ENCODE assay signal across 8 cellular contexts in genomic region chr7:36129048-36129534, GRCh38. TPM values are rescaled to one million over a fixed set of nuclear protein-coding genes. Genes with fewer than 3 reads are reported as not detected.
A peak's percentile ranks its signal among the peaks of the same experiment; 100 is the strongest.
DNase-seq lines count a peak whose midpoint lies in the region; ATAC-seq and TF ChIP-seq lines count a peak whose summit lies in the region.

No MANE protein-coding gene starts in this region.

- peak in 1 of 4 donors; percentile 3 for TF ChIP-seq EP300 in sigmoid colon (IDR thresholded peaks at IDR 0.05)

- POLR2A ChIA-PET in RWPE1 (lab: Yijun Ruan, JAX; ENCODE audit: low non-redundant PET): no interaction called here

- peaks cover 0 to 34% (median 26%) of the 10 kb centered on the region in 4 donors for H3K4me1 ChIP-seq in sigmoid colon

- DNase-seq in H4 (ENCODE audit: low spot score) (peak; percentile 74), RWPE1 (ENCODE audit: low spot score) (peak; percentile 26), glutamatergic neuron (no peak), sigmoid colon (no peak), NCI-H128 (lab: John Stamatoyannopoulos, UW; ENCODE audit: unreplicated experiment) (no peak)

- intact Hi-C loops in sigmoid colon (cut with DNase I): loop anchor here (1.0 to 10.0 kb wide), 3 partner anchors 23 to 404 kb away; no protein-coding TSS in a partner anchor

- 19 to 55% methylated on average over 9 of the region's 9 CpGs for WGBS in sigmoid colon, 2 donors

- H3K36me3 Mint-ChIP-seq in glutamatergic neuron (ENCODE audit: unreplicated experiment): no peaks in the 10 kb centered on the region

- no peaks in the 10 kb centered on the region for H3K9me3 Mint-ChIP-seq in glutamatergic neuron (ENCODE audit: unreplicated experiment)

- TF ChIP-seq CTCF in RWPE1 (conservative IDR thresholded peaks at IDR 0.05; ENCODE audit: low read depth) (no peak), glutamatergic neuron (IDR thresholded peaks at IDR 0.05; ENCODE audit: partially characterized antibody, unreplicated experiment) (no peak), sigmoid colon (IDR thresholded peaks at IDR 0.05) (no peak)

- TF ChIP-seq POLR2A in sigmoid colon (IDR thresholded peaks at IDR 0.05): no peak

- H3K4me3 ChIP-seq in sigmoid colon: no peak overlapping the region

- no peaks in the 10 kb centered on the region for H3K9me3 ChIP-seq in sigmoid colon

- ATAC-seq in HG03571 (IDR thresholded peaks at IDR 0.05; ENCODE audit: unreplicated experiment) (no peak), GM18907 (IDR thresholded peaks at IDR 0.05; ENCODE audit: unreplicated experiment) (no peak), GM21423 (IDR thresholded peaks at IDR 0.05; ENCODE audit: unreplicated experiment) (no peak)

- no peaks in the 10 kb centered on the region for H3K27me3 ChIP-seq in sigmoid colon

- H3K27ac ChIP-seq in RWPE1: peak overlapping the region; percentile 76
- peak overlapping the region; percentile 64 to 79 (median 74) for H3K27ac ChIP-seq in sigmoid colon

- peaks cover 8% of the 10 kb centered on the region for H3K4me1 Mint-ChIP-seq in glutamatergic neuron (ENCODE audit: low read depth, unreplicated experiment)

- CTCF ChIA-PET in RWPE1 (lab: Yijun Ruan, JAX): interaction anchor here (0.6 to 0.9 kb wide), 3 partner anchors 23 to 245 kb away, joined by 3 to 5 read pairs (median 5); no protein-coding TSS in a partner anchor

- no peak overlapping the region for H3K27ac Mint-ChIP-seq in glutamatergic neuron (ENCODE audit: unreplicated experiment)

- H3K27me3 Mint-ChIP-seq in glutamatergic neuron (ENCODE audit: unreplicated experiment): peaks cover 4% of the 10 kb centered on the region

- H3K4me3 Mint-ChIP-seq in glutamatergic neuron (ENCODE audit: unreplicated experiment): peak overlapping the region; percentile 60

- H3K36me3 ChIP-seq in sigmoid colon: no peaks in the 10 kb centered on the region

RNA-seq across cellular contexts. Expression of gene EEPD1, which starts 24.0 kb away (rescaled TPM):
- 9.4 and 22.9 TPM in 2 replicates for total RNA-seq in H4 (2014; rRNA removed; shearing (Covaris generic))
- total RNA-seq in glutamatergic neuron (ENCODE audit: unreplicated experiment) (63.9 TPM), sigmoid colon (10 to 100 TPM; 10.9 to 18.1 (median 13.5) TPM)
- polyA plus RNA-seq in sigmoid colon: 10 to 100 TPM in 2 of 3 donors, 1 to 10 TPM in 1; 6.6 to 16.6 (median 14.3) TPM

Comparison
In these comparisons a context has a peak if more than half of its experiments do, and no peak if none do; other contexts are left out.
1. DNase-seq: peak in H4 (single experiment) and RWPE1 (single experiment); none in glutamatergic neuron (single experiment), sigmoid colon (single experiment) and NCI-H128 (single experiment).